ENCODE assay signal across 1 cellular context in genomic region chr22:17788023-17788330, GRCh38.
TF ChIP-seq lines count a peak whose summit lies in the region.

No MANE protein-coding gene starts in this region.

TF ChIP-seq in IMR-90, 13 proteins besides CTCF, POLR2A, EP300 and RAD21:
- TF ChIP-seq MAZ (IDR thresholded peaks at IDR 0.05; ENCODE audit: borderline replicate concordance, low read depth, low read length) (no peak), ELK1 (IDR thresholded peaks at IDR 0.05; ENCODE audit: borderline replicate concordance, low read depth, low read length) (no peak), RCOR1 (IDR thresholded peaks at IDR 0.05; ENCODE audit: insufficient replicate concordance, low read length) (no peak), BHLHE40 (IDR thresholded peaks at IDR 0.05; ENCODE audit: low read depth, low read length) (no peak), MXI1 (IDR thresholded peaks at IDR 0.05; ENCODE audit: borderline replicate concordance, low read depth, low read length) (no peak), RFX5 (IDR thresholded peaks at IDR 0.05; ENCODE audit: low read depth, low read length) (no peak), CEBPB (IDR thresholded peaks at IDR 0.05; ENCODE audit: low read depth, low read length) (no peak), CHD1 (IDR thresholded peaks at IDR 0.05; ENCODE audit: low read depth, low read length) (no peak), FOS (IDR thresholded peaks at IDR 0.05; ENCODE audit: low read depth, low read length) (no peak), MAFK (IDR thresholded peaks at IDR 0.05; ENCODE audit: low read depth, low read length) (no peak), USF2 (IDR thresholded peaks at IDR 0.05; ENCODE audit: low read depth, low read length) (no peak), SMC3 (IDR thresholded peaks at IDR 0.05; ENCODE audit: low read depth, low read length) (no peak), NFE2L2 (IDR thresholded peaks at IDR 0.05; ENCODE audit: low read depth, low read length) (no peak)
